9 cellular contexts compared by ENCODE assay signal in the genomic region with DNA sequence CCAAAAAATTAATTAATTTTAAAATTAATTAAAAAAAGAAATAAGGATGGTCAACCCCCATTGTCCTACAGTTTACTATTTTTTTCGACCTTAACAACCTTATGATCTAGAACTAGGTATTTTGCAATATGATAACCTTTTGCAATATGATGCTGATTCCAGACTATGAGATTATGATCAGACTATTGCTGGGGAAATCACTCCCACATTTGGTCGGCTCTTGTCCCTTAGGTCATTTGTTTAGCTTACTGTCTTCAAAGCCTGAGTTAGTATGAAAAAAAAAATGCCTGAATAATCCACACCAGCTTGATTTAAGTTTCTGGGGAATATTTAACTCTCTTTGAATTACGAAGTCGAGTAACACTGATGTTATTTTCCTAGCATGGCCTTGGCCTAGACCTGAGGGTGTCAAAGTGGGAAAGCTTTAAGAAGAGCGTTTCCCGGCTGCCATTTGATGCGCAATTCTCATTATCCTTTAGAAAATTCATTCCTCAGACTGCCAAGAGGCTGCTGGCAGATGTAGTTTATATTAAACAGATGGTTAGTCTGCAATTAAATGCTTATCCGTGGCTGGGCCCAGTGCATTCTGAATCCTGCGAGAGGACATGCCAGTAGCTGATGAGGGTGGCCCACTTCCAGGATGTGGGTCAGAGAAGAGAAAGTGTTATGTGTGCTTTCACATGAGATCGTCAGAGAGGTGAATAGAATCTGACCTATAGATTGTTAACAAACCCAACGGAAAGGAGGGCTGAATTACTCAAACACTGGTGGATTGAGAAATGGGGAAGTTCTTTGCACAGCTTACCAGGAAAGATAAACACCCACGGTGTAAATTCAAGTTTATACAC.
DNase-seq lines count a peak whose midpoint lies in the region; ATAC-seq, FAIRE-seq and TF ChIP-seq lines count a peak whose summit lies in the region.
"Had no signal": no experiment of that assay in that cellular context is flagged by ENCODE, and none has a peak within 500 bp of the region (broad histone marks: within the 10 kb centered on the region; RNA-seq: fewer than 3 reads in every experiment).

No MANE protein-coding gene starts in this region.

- peak; percentile 93 for FAIRE-seq in H54 (lab: Jason Lieb, UNC)
- FAIRE-seq: GM12878 had no signal

- H3K4me3 ChIP-seq in fibroblast of the aortic adventitia (ENCODE audit: low read depth, low read length) (no peak overlapping the region), skeletal muscle cell (ENCODE audit: low read depth, low read length) (no peak overlapping the region)
- H3K4me3 ChIP-seq: GM12878 had no signal

- TF ChIP-seq POLR2A in H54 (IDR thresholded peaks at IDR 0.05; ENCODE audit: low read depth, low read length) = no peak

- DNase-seq in H54 (ENCODE audit: insufficient read length, low spot score) (peak; percentile 4), RPMI7951 (ENCODE audit: low read depth) (peak; percentile 59), fibroblast of the aortic adventitia (ENCODE audit: low read depth) (peak; percentile 91), skeletal muscle cell (ENCODE audit: low read depth) (peak; percentile 86), GM20000 (ENCODE audit: low spot score) (no peak), NCI-H146 treated with DMSO at 0.1 percent for 48 hours (lab: John Stamatoyannopoulos, UW; ENCODE audit: unreplicated experiment) (no peak)

- TF ChIP-seq CTCF in fibroblast of the aortic adventitia (IDR thresholded peaks at IDR 0.05; ENCODE audit: insufficient read depth, low read length) (no peak), GM20000 (IDR thresholded peaks at IDR 0.05; ENCODE audit: extremely low read depth, missing control alignments) (no peak)

- ATAC-seq in GM18520 (IDR thresholded peaks at IDR 0.05; ENCODE audit: unreplicated experiment) (no peak), GM19324 (IDR thresholded peaks at IDR 0.05; ENCODE audit: low FRiP score, unreplicated experiment) (no peak)
- ATAC-seq: GM12878 had no signal

Comparison
In these comparisons a context has a peak if more than half of its experiments do, and no peak if none do; other contexts are left out.
1. DNase-seq: peak in H54 (single experiment), RPMI7951 (single experiment), fibroblast of the aortic adventitia (single experiment) and skeletal muscle cell (single experiment); none in GM20000 (single experiment) and NCI-H146 treated with DMSO at 0.1 percent for 48 hours (single experiment).